27 cellular contexts compared by ENCODE assay signal in the genomic region with DNA sequence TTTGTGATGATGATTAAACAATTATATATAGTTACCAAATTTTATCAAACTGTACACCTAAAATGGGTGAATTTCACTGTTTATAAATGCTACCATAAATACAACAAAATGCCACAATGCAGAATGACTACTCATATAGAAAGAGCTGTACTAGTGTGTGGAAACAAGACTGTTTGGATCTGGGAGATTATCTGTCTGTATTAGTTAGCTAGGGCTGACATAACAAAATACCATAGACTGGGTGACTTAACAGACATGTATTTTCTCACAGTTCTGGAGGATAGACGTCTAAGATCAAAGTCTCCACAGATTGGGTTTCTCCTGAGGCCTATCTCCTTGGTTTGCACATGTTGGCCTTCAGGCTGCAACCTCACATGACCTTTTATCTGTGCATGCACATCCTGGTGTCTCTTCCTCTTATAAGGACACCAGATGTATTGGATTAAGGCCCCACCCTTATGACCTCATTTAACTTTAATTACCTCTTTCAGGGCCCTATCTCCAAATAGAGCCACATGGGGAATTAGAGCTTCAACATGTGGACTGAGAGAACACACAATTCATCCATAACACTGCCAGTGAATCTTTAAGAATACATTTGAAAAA.
A peak's percentile ranks its signal among the peaks of the same experiment; 100 is the strongest.
DNase-seq lines count a peak whose midpoint lies in the region; ATAC-seq, FAIRE-seq and TF ChIP-seq lines count a peak whose summit lies in the region.
"Had no signal": no experiment of that assay in that cellular context is flagged by ENCODE, and none has a peak within 500 bp of the region (broad histone marks: within the 10 kb centered on the region; RNA-seq: fewer than 3 reads in every experiment).

No MANE protein-coding gene starts in this region.

- no peaks in the 10 kb centered on the region for H4K20me1 ChIP-seq in keratinocyte (ENCODE audit: control insufficient read depth, extremely low read depth, insufficient read depth, low read length)
- H4K20me1 ChIP-seq: BLaER1 treated with 17β-estradiol and CSF1 and Interleukin-3, amounts not matched to agents 10 nM and 100 nM had no signal

- no peaks in the 10 kb centered on the region for H3K9me1 ChIP-seq in keratinocyte (ENCODE audit: control insufficient read depth, extremely low read depth, insufficient read depth, low read length)

- H3K36me3 Mint-ChIP-seq in activated CD8-positive, alpha-beta T cell treated with anti-CD3 and anti-CD28 coated beads, Interleukin-2, amount 10 ng/mL, durations not matched to agents 7 days and 5 days (ENCODE audit: low read depth), result no peaks in the 10 kb centered on the region

- H3K4me3 ChIP-seq in NB4 (ENCODE audit: low read depth, low read length) (no peak overlapping the region), keratinocyte (ENCODE audit: control insufficient read depth in 2 of 3, extremely low read depth in 1 of 3, insufficient read depth in 2 of 3, low read depth in 1 of 3, low read length in 3 of 3) (no peak overlapping the region)
- H3K4me3 ChIP-seq: A549; BLaER1 treated with 17β-estradiol and CSF1 and Interleukin-3, amounts not matched to agents 10 nM and 100 nM; GM23248 had no signal

- FAIRE-seq in keratinocyte (lab: Jason Lieb, UNC), result peak; percentile 43
- FAIRE-seq: A549, D721Med had no signal

- ATAC-seq in HG03442 (IDR thresholded peaks at IDR 0.05; ENCODE audit: unreplicated experiment), result no peak
- no peak for ATAC-seq in activated CD8-positive, alpha-beta T cell treated with anti-CD3 and anti-CD28 coated beads, Interleukin-2, amount 10 ng/mL, durations not matched to agents 7 days and 5 days
- ATAC-seq: A549, Panc1, SK-N-SH treated with all-trans-retinoic acid at 6 μM for 48 hours had no signal

- H3K4me3 Mint-ChIP-seq in activated CD8-positive, alpha-beta T cell treated with anti-CD3 and anti-CD28 coated beads, Interleukin-2, amount 10 ng/mL, durations not matched to agents 7 days and 5 days, result no peak overlapping the region
- H3K4me3 Mint-ChIP-seq: CD4-positive, alpha-beta T cell had no signal

- no peak overlapping the region for H3K9ac ChIP-seq in keratinocyte (ENCODE audit: control insufficient read depth, extremely low read depth, insufficient read depth, low read length)
- H3K9ac ChIP-seq: BLaER1 treated with 17β-estradiol and CSF1 and Interleukin-3, amounts not matched to agents 10 nM and 100 nM; GM23248 had no signal

- DNase-seq in SIG-M5 treated with dmso at 0.1 percent for 504 hours (lab: John Stamatoyannopoulos, UW; ENCODE audit: unreplicated experiment) (peak; percentile 21), SIG-M5 (lab: John Stamatoyannopoulos, UW) (no peak), NB4 (ENCODE audit: low read depth) (peak; percentile 48), SK-N-DZ (ENCODE audit: low spot score) (peak; percentile 21), keratinocyte (ENCODE audit: low read depth, low spot score) (no peak), NCI-H774 (lab: John Stamatoyannopoulos, UW) (no peak)
- no peak for DNase-seq in activated CD8-positive, alpha-beta T cell treated with anti-CD3 and anti-CD28 coated beads, Interleukin-2, amount 10 ng/mL, durations not matched to agents 7 days and 5 days
- DNase-seq: AML-193; CD4-positive, alpha-beta T cell; GM23248; H7; IMR-90; KG1; MM.1S; NCI-H1105 treated with DMSO at 0.1 percent for 48 hours; NCI-H146; NCI-H1930; NCI-H2107; NCI-H446; SHP77 treated with DMSO at 0.1 percent for 48 hours; T-helper 2 cell had no signal

- H3K36me3 ChIP-seq in keratinocyte (ENCODE audit: control insufficient read depth in 2 of 2, extremely low read depth in 1 of 2, insufficient read depth in 2 of 2, low read length in 2 of 2), result no peaks in the 10 kb centered on the region
- H3K36me3 ChIP-seq: BLaER1 treated with 17β-estradiol and CSF1 and Interleukin-3, amounts not matched to agents 10 nM and 100 nM had no signal

- no peak overlapping the region for H3K27ac Mint-ChIP-seq in activated CD8-positive, alpha-beta T cell treated with anti-CD3 and anti-CD28 coated beads, Interleukin-2, amount 10 ng/mL, durations not matched to agents 7 days and 5 days
- H3K27ac Mint-ChIP-seq: CD4-positive, alpha-beta T cell had no signal

- no peak overlapping the region for H3K4me2 ChIP-seq in keratinocyte (ENCODE audit: control insufficient read depth, extremely low read depth, insufficient read depth, low read depth, low read length)
- H3K4me2 ChIP-seq: A549; BLaER1 treated with 17β-estradiol and CSF1 and Interleukin-3, amounts not matched to agents 10 nM and 100 nM had no signal

- POLR2A ChIA-PET in activated CD8-positive, alpha-beta T cell treated with anti-CD3 and anti-CD28 coated beads, Interleukin-2, amount 10 ng/mL, durations not matched to agents 7 days and 5 days (lab: Charles Lee), result no interaction called here

- H3K27me3 Mint-ChIP-seq in activated CD8-positive, alpha-beta T cell treated with anti-CD3 and anti-CD28 coated beads, Interleukin-2, amount 10 ng/mL, durations not matched to agents 7 days and 5 days (ENCODE audit: low read depth), result no peaks in the 10 kb centered on the region
- H3K27me3 Mint-ChIP-seq: CD4-positive, alpha-beta T cell had no signal

- H3K9me3 Mint-ChIP-seq in activated CD8-positive, alpha-beta T cell treated with anti-CD3 and anti-CD28 coated beads, Interleukin-2, amount 10 ng/mL, durations not matched to agents 7 days and 5 days (ENCODE audit: insufficient read depth), result no peaks in the 10 kb centered on the region

- H3K79me2 ChIP-seq in keratinocyte (ENCODE audit: control insufficient read depth, insufficient read depth, low read length), result no peaks in the 10 kb centered on the region

- no peak for TF ChIP-seq POLR2A in NB4 (IDR thresholded peaks at IDR 0.05; ENCODE audit: extremely low read depth, insufficient read length)

- no peaks in the 10 kb centered on the region for H3K4me1 Mint-ChIP-seq in activated CD8-positive, alpha-beta T cell treated with anti-CD3 and anti-CD28 coated beads, Interleukin-2, amount 10 ng/mL, durations not matched to agents 7 days and 5 days (ENCODE audit: low read depth)

- no peak for TF ChIP-seq CTCF in NB4 (IDR thresholded peaks at IDR 0.05; ENCODE audit: low read depth, low read length)
- no peak for TF ChIP-seq CTCF in keratinocyte (optimal IDR thresholded peaks at IDR 0.05 in 1 of 3, IDR thresholded peaks at IDR 0.05 in 1 of 3, conservative IDR thresholded peaks at IDR 0.05 in 1 of 3; ENCODE audit: extremely low read depth in 1 of 3, insufficient read depth in 2 of 3, low read length in 3 of 3)

- dilution Hi-C loops in keratinocyte (cut with MboI; ENCODE audit: extremely low pct_ligation_motif_present, low sequenced_read_pairs), result no loop called here

- CTCF ChIA-PET in activated CD8-positive, alpha-beta T cell treated with anti-CD3 and anti-CD28 coated beads, Interleukin-2, amount 10 ng/mL, durations not matched to agents 7 days and 5 days (lab: Charles Lee), result no interaction called here

- no peaks in the 10 kb centered on the region for H3K9me3 ChIP-seq in keratinocyte (ENCODE audit: control insufficient read depth, low read depth, low read length)

- no peak overlapping the region for H3K27ac ChIP-seq in keratinocyte (ENCODE audit: control insufficient read depth, insufficient read depth, low read length)
- H3K27ac ChIP-seq: A549; BLaER1 treated with 17β-estradiol and CSF1 and Interleukin-3, amounts not matched to agents 10 nM and 100 nM; GM23248 had no signal

- no peaks in the 10 kb centered on the region for H3K27me3 ChIP-seq in keratinocyte (ENCODE audit: control insufficient read depth, extremely low read depth, insufficient read depth, low read length)
- H3K27me3 ChIP-seq: BLaER1 treated with 17β-estradiol and CSF1 and Interleukin-3, amounts not matched to agents 10 nM and 100 nM had no signal

- H3K4me1 ChIP-seq in keratinocyte (ENCODE audit: control insufficient read depth, extremely low read depth, insufficient read depth, low read length), result no peaks in the 10 kb centered on the region
- H3K4me1 ChIP-seq: A549; BLaER1 treated with 17β-estradiol and CSF1 and Interleukin-3, amounts not matched to agents 10 nM and 100 nM had no signal

- no peak overlapping the region for H2AFZ ChIP-seq in keratinocyte (ENCODE audit: control insufficient read depth, low read length)
- H2AFZ ChIP-seq: GM23248 had no signal

Comparison
In these comparisons a context has a peak if more than half of its experiments do, and no peak if none do; other contexts are left out.
1. DNase-seq: peak in SIG-M5 treated with dmso at 0.1 percent for 504 hours (single experiment), NB4 (single experiment) and SK-N-DZ (single experiment); none in SIG-M5 (single experiment), keratinocyte (single experiment), NCI-H774 (single experiment) and activated CD8-positive, alpha-beta T cell treated with anti-CD3 and anti-CD28 coated beads, Interleukin-2, amount 10 ng/mL, durations not matched to agents 7 days and 5 days (single experiment).